ENCODE assay signal across 15 cellular contexts in genomic region chr3:174951023-174951422, GRCh38.
DNase-seq lines count a peak whose midpoint lies in the region; ATAC-seq, FAIRE-seq and TF ChIP-seq lines count a peak whose summit lies in the region.
"Had no signal": no experiment of that assay in that cellular context is flagged by ENCODE, and none has a peak within 500 bp of the region (broad histone marks: within the 10 kb centered on the region; RNA-seq: fewer than 3 reads in every experiment).

No MANE protein-coding gene starts in this region.

- DNase-seq in A673 (ENCODE audit: low spot score) (peak; percentile 2), brain microvascular endothelial cell (peak; percentile 19), keratinocyte (ENCODE audit: low read depth, low spot score) (peak; percentile 69), iPS-NIHi11 (ENCODE audit: low spot score) (no peak), left ventricle myocardium inferior (no peak)
- DNase-seq in stimulated activated naive CD4-positive, alpha-beta T cell (lab: John Stamatoyannopoulos, UW): no peak
- DNase-seq: activated CD8-positive, alpha-beta T cell treated with anti-CD3 and anti-CD28 coated beads for 36 hours; activated effector memory CD4-positive, alpha-beta T cell treated with Interleukin-2 at 50 U/mL for 16 hours; midbrain; NCI-H345; OCI-M1; T-helper 17 cell; tibial artery had no signal

- no peak overlapping the region for H3K4me3 ChIP-seq in A673 (ENCODE audit: low read depth, low read length, poor library complexity, severe bottlenecking)
- no peak overlapping the region for H3K4me3 ChIP-seq in brain microvascular endothelial cell (ENCODE audit: low read depth, low read length)
- H3K4me3 ChIP-seq in keratinocyte (ENCODE audit: control insufficient read depth in 2 of 3, extremely low read depth in 1 of 3, insufficient read depth in 2 of 3, low read depth in 1 of 3, low read length in 3 of 3): no peak overlapping the region
- no peak overlapping the region for H3K4me3 ChIP-seq in left ventricle myocardium inferior
- H3K4me3 ChIP-seq: tibial artery had no signal

- no peak overlapping the region for H3K9ac ChIP-seq in keratinocyte (ENCODE audit: control insufficient read depth, extremely low read depth, insufficient read depth, low read length)

- POLR2A ChIA-PET in A673 (lab: Charles Lee; ENCODE audit: low non-redundant PET): no interaction called here

- no peaks in the 10 kb centered on the region for H3K36me3 ChIP-seq in A673 (ENCODE audit: insufficient read depth, low read length, poor library complexity, severe bottlenecking)
- H3K36me3 ChIP-seq in brain microvascular endothelial cell (replicated peaks): no peaks in the 10 kb centered on the region
- H3K36me3 ChIP-seq in keratinocyte (ENCODE audit: control insufficient read depth in 2 of 2, extremely low read depth in 1 of 2, insufficient read depth in 2 of 2, low read length in 2 of 2): no peaks in the 10 kb centered on the region
- H3K36me3 ChIP-seq in left ventricle myocardium inferior: no peaks in the 10 kb centered on the region
- H3K36me3 ChIP-seq: tibial artery had no signal

- dilution Hi-C loops in keratinocyte (cut with MboI; ENCODE audit: extremely low pct_ligation_motif_present, low sequenced_read_pairs): no loop called here

- no peaks in the 10 kb centered on the region for H3K4me1 ChIP-seq in A673 (ENCODE audit: insufficient read depth, low read length, poor library complexity, severe bottlenecking)
- peaks cover 36% of the 10 kb centered on the region for H3K4me1 ChIP-seq in keratinocyte (ENCODE audit: control insufficient read depth, extremely low read depth, insufficient read depth, low read length)
- H3K4me1 ChIP-seq in left ventricle myocardium inferior: no peaks in the 10 kb centered on the region

- no peak for TF ChIP-seq RAD21 in Ishikawa (IDR thresholded peaks at IDR 0.05; ENCODE audit: low read depth)

- BruUV-seq in A673 (replicated peaks; lab: Mats Ljungman, UMichigan): no TSS peak

- no peak for ATAC-seq in GM19023 (IDR thresholded peaks at IDR 0.05; ENCODE audit: unreplicated experiment)
- ATAC-seq: activated CD8-positive, alpha-beta T cell treated with anti-CD3 and anti-CD28 coated beads for 36 hours; T-helper 17 cell had no signal

- FAIRE-seq in keratinocyte (lab: Jason Lieb, UNC): peak; percentile 74

- no peaks in the 10 kb centered on the region for H4K20me1 ChIP-seq in keratinocyte (ENCODE audit: control insufficient read depth, extremely low read depth, insufficient read depth, low read length)

- in situ Hi-C loops in brain microvascular endothelial cell (cut with HindIII; ENCODE audit: low pct_ligation_motif_present, low sequenced_read_pairs): no loop called here

- H3K9me3 ChIP-seq in A673 (ENCODE audit: low read depth, low read length, poor library complexity, severe bottlenecking) (no peaks in the 10 kb centered on the region), keratinocyte (ENCODE audit: control insufficient read depth, low read depth, low read length) (no peaks in the 10 kb centered on the region), left ventricle myocardium inferior (replicated peaks) (no peaks in the 10 kb centered on the region)
- H3K9me3 ChIP-seq: tibial artery had no signal

- H3K27me3 ChIP-seq in A673 (replicated peaks; ENCODE audit: insufficient read depth, low read depth, low read length, poor library complexity) (no peaks in the 10 kb centered on the region), brain microvascular endothelial cell (replicated peaks) (no peaks in the 10 kb centered on the region), keratinocyte (ENCODE audit: control insufficient read depth, extremely low read depth, insufficient read depth, low read length) (no peaks in the 10 kb centered on the region), left ventricle myocardium inferior (ENCODE audit: low read depth) (no peaks in the 10 kb centered on the region)
- H3K27me3 ChIP-seq: tibial artery had no signal

- intact Hi-C loops in A673 (cut with micrococcal nuclease; ENCODE audit: unreplicated experiment) (no loop called here), left ventricle myocardium inferior (cut with micrococcal nuclease) (no loop called here)

- no peaks in the 10 kb centered on the region for H3K79me2 ChIP-seq in keratinocyte (ENCODE audit: control insufficient read depth, insufficient read depth, low read length)

- H3K27ac ChIP-seq in A673 (ENCODE audit: low read depth, low read length, poor library complexity, severe bottlenecking) (no peak overlapping the region), brain microvascular endothelial cell (peak overlapping the region; percentile 90), keratinocyte (ENCODE audit: control insufficient read depth, insufficient read depth, low read length) (peak overlapping the region; percentile 38), left ventricle myocardium inferior (replicated peaks) (no peak overlapping the region)
- H3K27ac ChIP-seq: tibial artery had no signal

- CTCF ChIA-PET in A673 (lab: Charles Lee): no interaction called here

- no peaks in the 10 kb centered on the region for H3K9me1 ChIP-seq in keratinocyte (ENCODE audit: control insufficient read depth, extremely low read depth, insufficient read depth, low read length)

- TF ChIP-seq EP300 in Ishikawa (IDR thresholded peaks at IDR 0.05; ENCODE audit: borderline replicate concordance): no peak

- H3K4me2 ChIP-seq in keratinocyte (ENCODE audit: control insufficient read depth, extremely low read depth, insufficient read depth, low read depth, low read length): peak overlapping the region; percentile 55

- TF ChIP-seq CTCF in A673 (conservative IDR thresholded peaks at IDR 0.05; ENCODE audit: low read depth, low read length) (no peak), brain microvascular endothelial cell (IDR thresholded peaks at IDR 0.05; ENCODE audit: low read depth, low read length, missing control alignments) (no peak), keratinocyte (optimal IDR thresholded peaks at IDR 0.05 in 1 of 3, IDR thresholded peaks at IDR 0.05 in 1 of 3, conservative IDR thresholded peaks at IDR 0.05 in 1 of 3; ENCODE audit: extremely low read depth in 1 of 3, insufficient read depth in 2 of 3, low read length in 3 of 3) (no peak), left ventricle myocardium inferior (IDR thresholded peaks at IDR 0.05; ENCODE audit: borderline replicate concordance) (no peak)

- H2AFZ ChIP-seq in keratinocyte (ENCODE audit: control insufficient read depth, low read length): no peak overlapping the region

TF ChIP-seq in Ishikawa, 13 proteins besides CTCF, POLR2A, EP300 and RAD21:
- TF ChIP-seq TEAD4 (IDR thresholded peaks at IDR 0.05) (peak; percentile 89), CREB1 (IDR thresholded peaks at IDR 0.05; ENCODE audit: low read depth) (no peak), TCF12 (IDR thresholded peaks at IDR 0.05; ENCODE audit: low read depth) (no peak)

Comparison
In these comparisons a context has a peak if more than half of its experiments do, and no peak if none do; other contexts are left out.
1. DNase-seq: peak in A673 (single experiment), brain microvascular endothelial cell (single experiment) and keratinocyte (single experiment); none in iPS-NIHi11 (single experiment), stimulated activated naive CD4-positive, alpha-beta T cell (0 of 6) and left ventricle myocardium inferior (single experiment).
2. H3K27ac ChIP-seq: peak in brain microvascular endothelial cell (single experiment) and keratinocyte (single experiment); none in A673 (single experiment) and left ventricle myocardium inferior (single experiment).